Comparison of ENCODE assay signal across 2 cellular contexts in genomic region chr12:121364657-121365265, GRCh38.
TF ChIP-seq lines count a peak whose summit lies in the region.

No MANE protein-coding gene starts in this region.

TF ChIP-seq in H1, 55 proteins besides CTCF, POLR2A, EP300 and RAD21:
- no peak for TF ChIP-seq TEAD4 (IDR thresholded peaks at IDR 0.05; ENCODE audit: low read depth, low read length)
TF ChIP-seq in H1: peak in this region for 0.

TF ChIP-seq in GM12891, 5 proteins besides CTCF, POLR2A, EP300 and RAD21:
- TF ChIP-seq POLR2AphosphoS5 (IDR thresholded peaks at IDR 0.05; ENCODE audit: low read depth, low read length) (no peak), TAF1 (IDR thresholded peaks at IDR 0.05; ENCODE audit: low read depth, low read length) (no peak), SPI1 (IDR thresholded peaks at IDR 0.05; ENCODE audit: low read depth, low read length) (no peak), PAX5 (IDR thresholded peaks at IDR 0.05; ENCODE audit: insufficient read depth, low read length, severe bottlenecking) (no peak), POU2F2 (IDR thresholded peaks at IDR 0.05; ENCODE audit: low read depth, low read length) (no peak)
